In the genomic region with DNA sequence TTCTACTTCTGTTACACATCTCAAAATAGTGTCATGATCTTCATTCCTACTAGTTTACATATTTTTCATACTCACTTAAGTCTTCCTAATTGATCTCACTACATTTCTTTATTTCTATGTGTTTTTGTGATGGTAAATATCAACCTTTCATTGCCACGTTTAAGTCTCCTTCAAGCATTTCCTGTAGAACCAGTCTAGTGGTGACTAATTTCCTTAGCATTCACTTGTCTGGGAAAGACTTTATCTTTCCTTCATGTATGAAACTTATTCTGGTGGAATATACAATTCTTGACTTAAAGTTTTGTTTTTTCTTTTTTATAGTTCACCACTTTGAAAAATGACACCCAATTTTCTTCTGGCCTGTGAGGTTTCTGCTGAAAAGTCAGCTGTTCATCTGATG, we compare ENCODE assay signal across 24 cellular contexts.
DNase-seq lines count a peak whose midpoint lies in the region; ATAC-seq and TF ChIP-seq lines count a peak whose summit lies in the region.
"Had no signal": no experiment of that assay in that cellular context is flagged by ENCODE, and none has a peak within 500 bp of the region (broad histone marks: within the 10 kb centered on the region; RNA-seq: fewer than 3 reads in every experiment).

No MANE protein-coding gene starts in this region.

- H3K4me1 Mint-ChIP-seq in glutamatergic neuron (ENCODE audit: low read depth, unreplicated experiment): no peaks in the 10 kb centered on the region
- H3K4me1 Mint-ChIP-seq: naive B cell had no signal

- H3K9me3 Mint-ChIP-seq in glutamatergic neuron (ENCODE audit: unreplicated experiment): peaks cover 3% of the 10 kb centered on the region

- no peak for TF ChIP-seq CTCF in glutamatergic neuron (IDR thresholded peaks at IDR 0.05; ENCODE audit: partially characterized antibody, unreplicated experiment)

- no peak overlapping the region for H3K27ac Mint-ChIP-seq in glutamatergic neuron (ENCODE audit: unreplicated experiment)
- H3K27ac Mint-ChIP-seq: activated naive CD4-positive, alpha-beta T cell treated with anti-CD3 and anti-CD28 coated beads, Interleukin-2, amount 50 U/mL, for 72 hours; naive B cell had no signal

- H3K27me3 Mint-ChIP-seq in glutamatergic neuron (ENCODE audit: unreplicated experiment): no peaks in the 10 kb centered on the region
- H3K27me3 Mint-ChIP-seq: naive B cell had no signal

- DNase-seq in GM04503 (ENCODE audit: low read depth) (peak; percentile 16), RPMI7951 (ENCODE audit: low read depth) (peak; percentile 20), pulmonary artery endothelial cell (ENCODE audit: low read depth, low spot score) (peak; percentile 54), glutamatergic neuron (no peak), OCI-M1 (lab: John Stamatoyannopoulos, UW) (no peak)
- DNase-seq: body of pancreas; hippocampal formation; kidney; MG63; naive B cell; NCI-H1436; NCI-H2171 treated with DMSO at 0.1 percent for 48 hours; ovary; Peyer's patch; stimulated activated CD4-positive, alpha-beta T cell treated with anti-CD3 and anti-CD28 coated beads, Interleukin-1b, Interleukin-23, amount 100 ng/mL, for 48 hours; stimulated activated naive CD4-positive, alpha-beta T cell; T-helper 9 cell; thyroid gland had no signal

- peaks cover 18% of the 10 kb centered on the region for H3K36me3 Mint-ChIP-seq in glutamatergic neuron (ENCODE audit: unreplicated experiment)
- H3K36me3 Mint-ChIP-seq: naive B cell had no signal

- H3K4me3 Mint-ChIP-seq in glutamatergic neuron (ENCODE audit: unreplicated experiment): no peak overlapping the region
- H3K4me3 Mint-ChIP-seq: naive B cell had no signal

- ATAC-seq in esophagus mucosa: peak; percentile 57
- ATAC-seq in HG02588 (IDR thresholded peaks at IDR 0.05; ENCODE audit: unreplicated experiment): no peak
- no peak for ATAC-seq in GM21723 (IDR thresholded peaks at IDR 0.05; ENCODE audit: unreplicated experiment)
- ATAC-seq: activated CD4-positive, CD25-positive, alpha-beta regulatory T cell treated with anti-CD3 and anti-CD28 coated beads, Interleukin-2, amount 50 U/mL, for 24 hours; activated naive CD4-positive, alpha-beta T cell treated with anti-CD3 and anti-CD28 coated beads, Interleukin-2, amount 50 U/mL, for 72 hours; body of pancreas; sciatic nerve had no signal

Comparison
In these comparisons a context has a peak if more than half of its experiments do, and no peak if none do; other contexts are left out.
1. DNase-seq: peak in GM04503 (single experiment), RPMI7951 (single experiment) and pulmonary artery endothelial cell (single experiment); none in glutamatergic neuron (single experiment) and OCI-M1 (single experiment).